ENCODE assay signal across 13 cellular contexts in the genomic region with DNA sequence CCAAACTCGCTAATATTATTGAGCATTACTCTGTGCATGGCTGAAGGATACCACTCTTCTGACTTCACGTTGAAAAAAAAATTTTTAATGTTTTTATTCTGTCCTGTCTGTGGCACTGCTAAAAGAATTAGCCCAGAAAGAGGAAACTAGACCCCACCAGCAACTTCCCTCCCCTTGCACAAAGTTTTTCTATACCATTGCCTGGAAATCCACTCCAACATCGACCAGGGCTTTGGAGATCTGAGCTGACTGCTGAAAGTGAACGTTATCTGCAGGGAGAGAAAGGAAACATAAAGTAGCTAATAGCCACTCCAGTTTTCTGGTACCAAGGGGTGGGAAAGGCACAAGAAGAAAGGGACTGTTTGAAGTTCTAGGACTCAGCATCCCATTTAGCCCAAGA.
DNase-seq lines count a peak whose midpoint lies in the region; ATAC-seq and TF ChIP-seq lines count a peak whose summit lies in the region.
"Had no signal": no experiment of that assay in that cellular context is flagged by ENCODE, and none has a peak within 500 bp of the region (broad histone marks: within the 10 kb centered on the region; RNA-seq: fewer than 3 reads in every experiment).

No MANE protein-coding gene starts in this region.

- no peaks in the 10 kb centered on the region for H3K9me3 Mint-ChIP-seq in activated naive CD4-positive, alpha-beta T cell treated with anti-CD3 and anti-CD28 coated beads, Interleukin-2, amount 50 U/mL, for 24 hours
- no peaks in the 10 kb centered on the region for H3K9me3 Mint-ChIP-seq in activated naive CD8-positive, alpha-beta T cell treated with anti-CD3 and anti-CD28 coated beads for 36 hours
- no peaks in the 10 kb centered on the region for H3K9me3 Mint-ChIP-seq in stimulated activated effector memory CD8-positive, alpha-beta T cell treated with anti-CD3 and anti-CD28 coated beads, Interleukin-12 subunit alpha, Interleukin-12 subunit beta, amount 100 ng/mL, for 72 hours
- no peaks in the 10 kb centered on the region for H3K9me3 Mint-ChIP-seq in progenitor cell of endocrine pancreas (ENCODE audit: low read depth)

- H3K27ac Mint-ChIP-seq in activated naive CD4-positive, alpha-beta T cell treated with anti-CD3 and anti-CD28 coated beads, Interleukin-2, amount 50 U/mL, for 24 hours = peak overlapping the region; percentile 91
- peak overlapping the region; percentile 78 for H3K27ac Mint-ChIP-seq in activated naive CD8-positive, alpha-beta T cell treated with anti-CD3 and anti-CD28 coated beads for 36 hours
- H3K27ac Mint-ChIP-seq in stimulated activated effector memory CD8-positive, alpha-beta T cell treated with anti-CD3 and anti-CD28 coated beads, Interleukin-12 subunit alpha, Interleukin-12 subunit beta, amount 100 ng/mL, for 72 hours = peak overlapping the region; percentile 95
- no peak overlapping the region for H3K27ac Mint-ChIP-seq in progenitor cell of endocrine pancreas

- peak overlapping the region; percentile 72 for H3K4me3 Mint-ChIP-seq in activated naive CD4-positive, alpha-beta T cell treated with anti-CD3 and anti-CD28 coated beads, Interleukin-2, amount 50 U/mL, for 24 hours
- H3K4me3 Mint-ChIP-seq in activated naive CD8-positive, alpha-beta T cell treated with anti-CD3 and anti-CD28 coated beads for 36 hours = peak overlapping the region; percentile 57
- H3K4me3 Mint-ChIP-seq in stimulated activated effector memory CD8-positive, alpha-beta T cell treated with anti-CD3 and anti-CD28 coated beads, Interleukin-12 subunit alpha, Interleukin-12 subunit beta, amount 100 ng/mL, for 72 hours = peak overlapping the region; percentile 71
- no peak overlapping the region for H3K4me3 Mint-ChIP-seq in progenitor cell of endocrine pancreas (ENCODE audit: low read depth)

- no peak for ATAC-seq in stimulated activated effector memory CD8-positive, alpha-beta T cell treated with anti-CD3 and anti-CD28 coated beads, Interleukin-12 subunit alpha, Interleukin-12 subunit beta, amount 100 ng/mL, for 72 hours

- peaks cover 9% of the 10 kb centered on the region for H3K36me3 Mint-ChIP-seq in activated naive CD4-positive, alpha-beta T cell treated with anti-CD3 and anti-CD28 coated beads, Interleukin-2, amount 50 U/mL, for 24 hours
- H3K36me3 Mint-ChIP-seq in activated naive CD8-positive, alpha-beta T cell treated with anti-CD3 and anti-CD28 coated beads for 36 hours = peaks cover 49% of the 10 kb centered on the region
- peaks cover 85% of the 10 kb centered on the region for H3K36me3 Mint-ChIP-seq in stimulated activated effector memory CD8-positive, alpha-beta T cell treated with anti-CD3 and anti-CD28 coated beads, Interleukin-12 subunit alpha, Interleukin-12 subunit beta, amount 100 ng/mL, for 72 hours
- H3K36me3 Mint-ChIP-seq in progenitor cell of endocrine pancreas (ENCODE audit: insufficient read depth) = no peaks in the 10 kb centered on the region

- no peak for DNase-seq in activated naive CD4-positive, alpha-beta T cell treated with Interleukin-2 at 50 U/mL for 16 hours
- DNase-seq in NCI-H524 treated with DMSO at 0.1 percent for 48 hours (lab: John Stamatoyannopoulos, UW) (peak; percentile 54), AG20443 (ENCODE audit: low spot score) (no peak), progenitor cell of endocrine pancreas (ENCODE audit: low spot score, unreplicated experiment) (no peak)
- no peak for DNase-seq in activated naive CD8-positive, alpha-beta T cell treated with anti-CD3 and anti-CD28 coated beads for 36 hours
- DNase-seq in stimulated activated effector memory CD8-positive, alpha-beta T cell treated with anti-CD3 and anti-CD28 coated beads, Interleukin-12 subunit alpha, Interleukin-12 subunit beta, amount 100 ng/mL, for 72 hours (ENCODE audit: low spot score in 2 of 2) = no peak
- no peak for DNase-seq in activated effector memory CD4-positive, alpha-beta T cell treated with Interleukin-2 at 50 U/mL for 16 hours
- DNase-seq: GM23248; NCI-H2081; Peyer's patch; stimulated activated CD4-positive, alpha-beta T cell treated with anti-CD3 and anti-CD28 coated beads, Interleukin-4, amount 100 ng/mL, for 24 hours; testis had no signal

- no peak for TF ChIP-seq CTCF in progenitor cell of endocrine pancreas (IDR thresholded peaks at IDR 0.05; ENCODE audit: unreplicated experiment)

- peaks cover 75% of the 10 kb centered on the region for H3K4me1 Mint-ChIP-seq in activated naive CD4-positive, alpha-beta T cell treated with anti-CD3 and anti-CD28 coated beads, Interleukin-2, amount 50 U/mL, for 24 hours
- H3K4me1 Mint-ChIP-seq in activated naive CD8-positive, alpha-beta T cell treated with anti-CD3 and anti-CD28 coated beads for 36 hours = peaks cover 68% of the 10 kb centered on the region
- H3K4me1 Mint-ChIP-seq in stimulated activated effector memory CD8-positive, alpha-beta T cell treated with anti-CD3 and anti-CD28 coated beads, Interleukin-12 subunit alpha, Interleukin-12 subunit beta, amount 100 ng/mL, for 72 hours = peaks cover 60% of the 10 kb centered on the region
- H3K4me1 Mint-ChIP-seq in progenitor cell of endocrine pancreas (ENCODE audit: low read depth) = no peaks in the 10 kb centered on the region

- no peaks in the 10 kb centered on the region for H3K27me3 Mint-ChIP-seq in activated naive CD4-positive, alpha-beta T cell treated with anti-CD3 and anti-CD28 coated beads, Interleukin-2, amount 50 U/mL, for 24 hours
- H3K27me3 Mint-ChIP-seq in activated naive CD8-positive, alpha-beta T cell treated with anti-CD3 and anti-CD28 coated beads for 36 hours = no peaks in the 10 kb centered on the region
- peaks cover 18% of the 10 kb centered on the region for H3K27me3 Mint-ChIP-seq in progenitor cell of endocrine pancreas
